22 cellular contexts compared by ENCODE assay signal in the genomic region with DNA sequence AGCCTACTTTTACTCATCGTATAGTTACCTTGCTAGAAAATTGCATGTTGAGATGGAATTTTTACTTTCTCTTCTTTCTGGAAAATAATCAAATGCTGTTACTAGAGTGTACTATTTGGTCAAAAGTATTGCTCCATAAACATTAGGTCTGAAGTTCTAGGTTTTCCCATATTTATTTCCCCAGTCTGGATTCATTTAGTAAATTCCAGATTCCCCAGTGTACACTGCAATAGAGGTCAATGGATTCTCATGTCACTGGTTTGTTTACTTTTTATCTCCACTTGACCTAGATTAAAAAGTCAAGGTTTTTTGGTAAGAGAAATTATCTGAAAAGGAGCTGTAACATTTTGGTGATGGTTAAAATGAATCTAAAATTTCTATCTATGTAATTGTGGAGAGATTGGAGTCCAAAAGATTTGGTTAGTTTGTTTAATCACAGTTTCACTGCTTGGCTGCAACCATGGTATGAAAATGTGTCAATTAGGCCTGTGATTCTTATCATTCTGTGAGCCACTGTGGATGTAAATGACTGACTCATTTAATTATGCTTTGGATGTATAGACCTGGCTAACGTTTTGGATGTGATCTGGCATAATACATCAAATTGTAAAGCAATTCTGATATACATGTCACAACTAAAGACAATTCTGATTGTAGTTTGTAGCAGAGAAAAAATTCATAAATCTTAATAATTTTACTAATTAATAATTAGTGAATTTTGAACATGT. TPM values are rescaled to one million over a fixed set of nuclear protein-coding genes. Genes with fewer than 3 reads are reported as not detected.
DNase-seq lines count a peak whose midpoint lies in the region; ATAC-seq, FAIRE-seq and TF ChIP-seq lines count a peak whose summit lies in the region.
"Had no signal": no experiment of that assay in that cellular context is flagged by ENCODE, and none has a peak within 500 bp of the region (broad histone marks: within the 10 kb centered on the region; RNA-seq: fewer than 3 reads in every experiment).

No MANE protein-coding gene starts in this region.

- TF ChIP-seq EP300 in HepG2 (IDR thresholded peaks at IDR 0.05; ENCODE audit: low read depth in 2 of 2, low read length in 2 of 2) (no peak), HepG2 (CRISPR knock-in tag; IDR thresholded peaks at IDR 0.05; ENCODE audit: borderline replicate concordance) (no peak), GM12878 (IDR thresholded peaks at IDR 0.05; ENCODE audit: borderline replicate concordance in 1 of 2, control insufficient read depth in 1 of 2, low read depth in 2 of 2, low read length in 2 of 2) (no peak)

- H3K9ac ChIP-seq in liver (ENCODE audit: low read depth in 1 of 2, low read length in 2 of 2) = no peak overlapping the region
- no peak overlapping the region for H3K9ac ChIP-seq in HepG2 (ENCODE audit: insufficient read depth, low read depth, low read length)
- no peak overlapping the region for H3K9ac ChIP-seq in GM12878 (ENCODE audit: control insufficient read depth, insufficient read depth, low read length)
- H3K9ac ChIP-seq: GM23248 had no signal

- POLR2A ChIA-PET in HepG2 (lab: Yijun Ruan, JAX) = no interaction called here
- POLR2A ChIA-PET in GM12878 (lab: Charles Lee) = no interaction called here

- no peaks in the 10 kb centered on the region for H3K36me3 ChIP-seq in liver (ENCODE audit: control insufficient read depth in 4 of 4, insufficient read depth in 3 of 4, low read depth in 1 of 4, low read length in 3 of 4)
- H3K36me3 ChIP-seq in HepG2 (replicated peaks in 1 of 2; ENCODE audit: control insufficient read depth in 1 of 2, insufficient read depth in 2 of 2, low read length in 2 of 2) = no peaks in the 10 kb centered on the region
- no peaks in the 10 kb centered on the region for H3K36me3 ChIP-seq in GM12878 (ENCODE audit: control insufficient read depth in 2 of 2, insufficient read depth in 2 of 2, low read length in 1 of 2)
- no peaks in the 10 kb centered on the region for H3K36me3 ChIP-seq in left lung
- H3K36me3 ChIP-seq: SJSA1 had no signal

- H4K20me1 ChIP-seq in HepG2 (ENCODE audit: insufficient read depth, low read length) (no peaks in the 10 kb centered on the region), GM12878 (ENCODE audit: control insufficient read depth, insufficient read depth) (no peaks in the 10 kb centered on the region)

- TF ChIP-seq RAD21 in liver (IDR thresholded peaks at IDR 0.05) (peak; percentile 32 to 39), HepG2 (CRISPR knock-in tag; IDR thresholded peaks at IDR 0.05) (no peak), GM12878 (IDR thresholded peaks at IDR 0.05; ENCODE audit: insufficient read depth, low read depth, low read length) (no peak)

- TF ChIP-seq CTCF in liver (IDR thresholded peaks at IDR 0.05; ENCODE audit: low read depth, low read length, missing input control) (no peak), HepG2 (CRISPR knock-in tag; IDR thresholded peaks at IDR 0.05) (no peak), GM12878 (IDR thresholded peaks at IDR 0.05 in 2 of 3, conservative IDR thresholded peaks at IDR 0.05 in 1 of 3; ENCODE audit: control insufficient read depth in 2 of 3, extremely low read depth in 1 of 3, insufficient read depth in 1 of 3, low read depth in 3 of 3, low read length in 3 of 3) (no peak), left lung (IDR thresholded peaks at IDR 0.05) (no peak)

- SMC1A ChIA-PET in GM12878 (lab: Charles Lee; ENCODE audit: uncharacterized antibody, unreplicated experiment) = interaction anchor here (1.1 to 1.4 kb wide), 2 partner anchors 8 to 23 kb away, joined by 3 to 4 read pairs; no protein-coding TSS in a partner anchor

- BruUV-seq in HepG2 (replicated peaks; lab: Mats Ljungman, UMichigan) = no TSS peak
- no TSS peak for BruUV-seq in GM12878 (replicated peaks; lab: Mats Ljungman, UMichigan)

- 40% methylated on average over 2 of the region's 2 CpGs for WGBS in liver
- 12% methylated on average over 2 of the region's 2 CpGs for WGBS in HepG2 (ENCODE audit: low lambda C conversion rate)
- 21% methylated on average over 2 of the region's 2 CpGs for WGBS in GM12878 (ENCODE audit: insufficient coverage, insufficient replicate concordance, low lambda C conversion rate, missing lambda C conversion rate)

- H3K27ac ChIP-seq in liver (ENCODE audit: low read depth in 1 of 2, low read length in 2 of 2) (peak overlapping the region; percentile 33 to 55), HepG2 (ENCODE audit: extremely low read length, insufficient read depth, low read length) (no peak overlapping the region), GM12878 (ENCODE audit: control insufficient read depth, insufficient read depth) (no peak overlapping the region), left lung (no peak overlapping the region)
- H3K27ac ChIP-seq: GM23248, SJSA1 had no signal

- no peaks in the 10 kb centered on the region for H3K79me2 ChIP-seq in HepG2 (ENCODE audit: insufficient read depth, low read length)
- no peaks in the 10 kb centered on the region for H3K79me2 ChIP-seq in GM12878 (ENCODE audit: control insufficient read depth, insufficient read depth, low read length)

- H3K4me2 ChIP-seq in HepG2 (ENCODE audit: low read depth, low read length) (no peak overlapping the region), GM12878 (ENCODE audit: control insufficient read depth, insufficient read depth) (no peak overlapping the region)

- DNase-seq in HepG2 (ENCODE audit: low spot score) (no peak), GM12878 (ENCODE audit: low read depth, low spot score) (no peak), left lung (no peak), T-helper 2 cell (no peak), NCI-H1694 treated with DMSO at 0.1 percent for 48 hours (lab: John Stamatoyannopoulos, UW) (no peak), SKM-1 (lab: John Stamatoyannopoulos, UW; ENCODE audit: unreplicated experiment) (no peak)
- DNase-seq: ACHN; AML-193; COR-L47; DMS153; GM23248; NCI-H1105 treated with DMSO at 0.1 percent for 48 hours; NCI-H187 treated with DMSO at 0.1 percent for 48 hours; NCI-H2171; NCI-H446 treated with DMSO at 0.1 percent for 48 hours; NK-92 treated with Interleukin-12 subunit alpha and Interleukin-12 subunit beta, amount 100 ng/mL, for 24 hours had no signal

- no peak overlapping the region for H2AFZ ChIP-seq in HepG2 (ENCODE audit: low read length)
- H2AFZ ChIP-seq in GM12878 (ENCODE audit: control insufficient read depth, low read depth, low read length) = no peak overlapping the region
- H2AFZ ChIP-seq: GM23248 had no signal

- RAD21 ChIA-PET in GM12878 (lab: Charles Lee; ENCODE audit: unreplicated experiment) = no interaction called here

- in situ Hi-C loops in HepG2 (cut with HindIII; ENCODE audit: extremely low pct_ligation_motif_present, low pct_unique_long_range_greater_than_20kb) = no loop called here
- in situ Hi-C loops in GM12878 (cut with MboI) = no loop called here

- H3K4me3 ChIP-seq in liver (ENCODE audit: low read depth in 1 of 3, low read length in 3 of 3) (no peak overlapping the region), HepG2 (replicated peaks in 1 of 3; ENCODE audit: insufficient read depth in 1 of 3, low read depth in 2 of 3, low read length in 3 of 3) (no peak overlapping the region), GM12878 (no peak overlapping the region), left lung (no peak overlapping the region)
- H3K4me3 ChIP-seq: GM23248, SJSA1 had no signal

- no peak for TF ChIP-seq POLR2A in HepG2 (IDR thresholded peaks at IDR 0.05; ENCODE audit: insufficient read depth in 1 of 2, low read depth in 2 of 2, low read length in 2 of 2)
- TF ChIP-seq POLR2A in GM12878 (IDR thresholded peaks at IDR 0.05; ENCODE audit: low read depth, low read length) = no peak

- no peaks in the 10 kb centered on the region for H3K9me3 ChIP-seq in liver (ENCODE audit: control insufficient read depth in 4 of 4, low read length in 3 of 4)
- no peaks in the 10 kb centered on the region for H3K9me3 ChIP-seq in HepG2 (ENCODE audit: low read length)
- H3K9me3 ChIP-seq in GM12878 (replicated peaks; ENCODE audit: control insufficient read depth, insufficient read depth, low read length) = no peaks in the 10 kb centered on the region
- H3K9me3 ChIP-seq in left lung = no peaks in the 10 kb centered on the region
- H3K9me3 ChIP-seq: SJSA1 had no signal

- CTCF ChIA-PET in HepG2 (lab: Yijun Ruan, JAX; ENCODE audit: low intra/inter-chr PET ratio, low total read pairs) = no interaction called here
- CTCF ChIA-PET in GM12878 (lab: Yijun Ruan, JAX) = interaction anchor here (1.8 kb wide), 1 partner anchor 18 kb away, joined by 4 read pairs; no protein-coding TSS in a partner anchor

- FAIRE-seq in HepG2 (lab: Jason Lieb, UNC) (no peak), GM12878 (lab: Jason Lieb, UNC) (no peak)

- intact Hi-C loops in HepG2 (cut with micrococcal nuclease; ENCODE audit: unreplicated experiment) = no loop called here
- intact Hi-C loops in GM12878 (cut with micrococcal nuclease; ENCODE audit: unreplicated experiment) = no loop called here
- intact Hi-C loops in left lung (cut with DNase I) = no loop called here

- no peaks in the 10 kb centered on the region for H3K27me3 ChIP-seq in liver (ENCODE audit: control insufficient read depth in 4 of 4, insufficient read depth in 4 of 4, low read length in 3 of 4)
- peaks cover 0 to 4% of the 10 kb centered on the region in 2 experiments; a peak in 1 of 5 replicates for H3K27me3 ChIP-seq in HepG2 (ENCODE audit: control insufficient read depth in 1 of 2, insufficient read depth in 2 of 2, low read length in 2 of 2)
- no peaks in the 10 kb centered on the region for H3K27me3 ChIP-seq in GM12878 (replicated peaks in 1 of 2; ENCODE audit: control insufficient read depth in 2 of 2, insufficient read depth in 2 of 2, low read length in 1 of 2)
- H3K27me3 ChIP-seq in left lung = no peaks in the 10 kb centered on the region
- H3K27me3 ChIP-seq: SJSA1 had no signal

- H3K4me1 ChIP-seq in liver (ENCODE audit: control insufficient read depth in 4 of 4, insufficient read depth in 4 of 4, low read length in 3 of 4) (peaks cover 0 to 7% (median 1%) of the 10 kb centered on the region in 4 donors), HepG2 (ENCODE audit: insufficient read depth, low read length) (no peaks in the 10 kb centered on the region), GM12878 (ENCODE audit: control insufficient read depth, insufficient read depth, low read length) (no peaks in the 10 kb centered on the region), left lung (no peaks in the 10 kb centered on the region)

- no peak for ATAC-seq in HepG2
- ATAC-seq in GM12878 = peak; percentile 41
- peak; percentile 73 for ATAC-seq in left lung
- no peak for ATAC-seq in HG02840 (IDR thresholded peaks at IDR 0.05; ENCODE audit: low FRiP score, unreplicated experiment)
- ATAC-seq: HCT116 had no signal

RNA-seq across cellular contexts. Expression of a gene that starts 32.7 kb away (rescaled TPM):
- total RNA-seq in liver = 10 to 100 TPM in 1 of 2 donors, 1 to 10 TPM in 1; 3.7 to 43.8 TPM
- polyA plus RNA-seq in liver = 10 to 100 TPM in 1 of 2 donors, 1 to 10 TPM in 1; 8.7 to 16.9 TPM
- total RNA-seq in HepG2 (2016; rRNA removed; fragmentation: Illumina TruSeq; extraction: Trizol) = not detected in 2 replicates
- not detected in 2 replicates for total RNA-seq in HepG2 (2016; cell fraction: cytosol; rRNA removed; fragmentation: Illumina TruSeq; extraction: Trizol; ENCODE audit: low read depth)
- not detected in 2 replicates for total RNA-seq in HepG2 (2016; cell fraction: insoluble cytoplasmic fraction; rRNA removed; fragmentation: Illumina TruSeq; extraction: Trizol)
- total RNA-seq in HepG2 (2016; cell fraction: membrane; rRNA removed; fragmentation: Illumina TruSeq; extraction: Trizol) = not detected in 2 replicates
- not detected in 2 replicates for total RNA-seq in HepG2 (2016; cell fraction: nucleus; rRNA removed; fragmentation: Illumina TruSeq; extraction: Trizol)
- polyA plus RNA-seq in HepG2 (2011; rRNA removed) = not detected in 2 replicates
- not detected in 2 replicates for polyA plus RNA-seq in HepG2 (2011; cell fraction: cytosol; rRNA removed)
- polyA plus RNA-seq in HepG2 (2011; cell fraction: nucleus; rRNA removed) = not detected in 2 replicates
- polyA plus RNA-seq in HepG2 (2012) = not detected in 2 replicates
- polyA plus RNA-seq in HepG2 (2016; cell fraction: cytosol; fragmentation: Illumina TruSeq; extraction: Trizol; ENCODE audit: low read depth) = not detected in 2 replicates
- polyA plus RNA-seq in HepG2 (2016; cell fraction: insoluble cytoplasmic fraction; fragmentation: Illumina TruSeq; extraction: Trizol; ENCODE audit: low read depth) = not detected in 2 replicates
- not detected in 2 replicates for polyA plus RNA-seq in HepG2 (2016; cell fraction: membrane; fragmentation: Illumina TruSeq; extraction: Trizol; ENCODE audit: low read depth)
- not detected in 2 replicates for polyA plus RNA-seq in HepG2 (2016; cell fraction: nucleus; fragmentation: Illumina TruSeq; extraction: Trizol; ENCODE audit: insufficient read depth, low read depth)
- 19.2 TPM in 1 of 2 replicates, not detected in the other for polyA minus RNA-seq in HepG2 (2011; rRNA and poly(A)+ RNA removed; ENCODE audit: low replicate concordance)
- not detected in 2 replicates for polyA minus RNA-seq in HepG2 (2011; cell fraction: cytosol; rRNA and poly(A)+ RNA removed)
- not detected in 2 replicates for polyA minus RNA-seq in HepG2 (2011; cell fraction: nucleus; rRNA and poly(A)+ RNA removed)
- 0.08 TPM in 1 of 2 replicates, not detected in the other for total RNA-seq in GM12878 (2013; cell fraction: nucleolus; rRNA removed)
- total RNA-seq in GM12878 (2014; rRNA removed) = not detected in 2 replicates
- total RNA-seq in GM12878 (2014; rRNA removed; fragmentation: Illumina TruSeq; extraction: Trizol) = not detected in 2 replicates
- total RNA-seq in GM12878 (2021) = 0.05 and 0.13 TPM in 2 replicates
- polyA plus RNA-seq in GM12878 (2011; ENCODE audit: low read depth) = 0.03 TPM
- polyA plus RNA-seq in GM12878 (2011; rRNA removed) = not detected in 2 replicates
- polyA plus RNA-seq in GM12878 (2011; cell fraction: cytosol; rRNA removed) = not detected in 2 replicates
- polyA plus RNA-seq in GM12878 (2011; cell fraction: nucleus; rRNA removed) = not detected in 2 replicates
- not detected in 2 replicates for polyA plus RNA-seq in GM12878 (2012)
- polyA plus RNA-seq in GM12878 (2014; fragmentation: Illumina TruSeq; extraction: Trizol) = not detected in 2 replicates
- polyA plus RNA-seq in GM12878 (2014; fragmentation: Nextera tagmentation; extraction: Ambion mirVana) = not detected
- not detected in 2 replicates for polyA plus RNA-seq in GM12878 (2014; rRNA removed)
- not detected for polyA plus RNA-seq in GM12878 (2016; fragmentation: Nextera tagmentation; extraction: Ambion mirVana)
- not detected in 2 replicates for polyA minus RNA-seq in GM12878 (2011; rRNA and poly(A)+ RNA removed)
- polyA minus RNA-seq in GM12878 (2011; cell fraction: cytosol; rRNA and poly(A)+ RNA removed) = not detected in 2 replicates
- under 0.01 TPM in 1 of 2 replicates, not detected in the other for polyA minus RNA-seq in GM12878 (2011; cell fraction: nucleus; rRNA and poly(A)+ RNA removed)
- 100 to 1,000 TPM in 1 of 2 donors, 10 to 100 TPM in 1; 93.0 to 149 TPM for total RNA-seq in left lung
- total RNA-seq: GM23248, OCI-LY7, RPMI7951, SJSA1 had no signal
- polyA plus RNA-seq: GM23248 had no signal

Comparison
In these comparisons a context has a peak if more than half of its experiments do, and no peak if none do; other contexts are left out.
1. H3K27ac ChIP-seq: peak in liver (2 of 2); none in HepG2 (single experiment), GM12878 (single experiment) and left lung (0 of 2).
2. RNA of a gene that starts 32.7 kb away (total RNA-seq): 93.0 to 149 TPM in left lung and 3.7 to 43.8 TPM in liver; not detected in HepG2 and 0.05 to 0.13 TPM in GM12878; every median in the first group is over 4 times any median in the second.
3. ATAC-seq: peak in GM12878 (single experiment) and left lung (single experiment); none in HepG2 (single experiment) and HG02840 (single experiment).